ENCODE assay signal across 8 cellular contexts in the genomic region with DNA sequence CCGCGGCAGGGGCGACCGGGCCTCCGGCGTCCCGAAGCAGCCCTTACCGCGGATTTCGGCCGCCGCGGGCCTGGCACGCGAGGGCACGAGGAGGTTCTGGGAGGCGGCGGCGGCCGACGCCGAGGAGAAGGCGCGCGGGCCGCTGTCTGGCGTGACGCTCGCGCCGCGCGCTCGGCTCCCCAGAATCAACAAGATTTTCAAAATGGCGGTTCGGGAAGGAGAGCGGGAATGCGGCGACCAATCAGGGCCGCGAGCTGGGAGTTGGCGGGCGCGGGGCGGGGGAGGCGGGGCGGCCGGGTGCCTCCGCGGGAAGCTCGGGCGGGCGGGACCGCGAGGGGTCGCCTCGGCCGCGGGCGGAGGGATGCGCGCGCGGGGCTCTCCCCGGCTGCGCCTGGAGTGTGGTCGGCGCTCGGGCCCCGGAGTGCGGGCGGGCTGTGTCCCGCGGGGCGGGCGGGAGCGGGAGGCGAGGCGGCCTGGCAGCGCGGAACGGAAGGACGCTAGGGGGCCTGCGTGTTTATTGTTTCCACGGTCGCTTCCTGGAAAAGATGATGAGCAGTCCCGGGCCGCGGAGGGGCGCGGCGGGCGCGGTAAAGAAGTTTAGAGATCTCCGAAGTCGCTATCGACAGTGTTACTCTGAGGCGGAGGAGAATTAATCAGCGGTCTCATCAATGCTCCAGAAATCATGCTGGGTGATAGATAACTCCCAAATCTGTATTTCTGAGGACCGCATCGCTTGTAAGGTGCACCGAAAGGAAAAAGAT. TPM values are rescaled to one million over a fixed set of nuclear protein-coding genes. Genes with fewer than 3 reads are reported as not detected.
DNase-seq lines count a peak whose midpoint lies in the region; ATAC-seq and TF ChIP-seq lines count a peak whose summit lies in the region.

A gene with protein sequence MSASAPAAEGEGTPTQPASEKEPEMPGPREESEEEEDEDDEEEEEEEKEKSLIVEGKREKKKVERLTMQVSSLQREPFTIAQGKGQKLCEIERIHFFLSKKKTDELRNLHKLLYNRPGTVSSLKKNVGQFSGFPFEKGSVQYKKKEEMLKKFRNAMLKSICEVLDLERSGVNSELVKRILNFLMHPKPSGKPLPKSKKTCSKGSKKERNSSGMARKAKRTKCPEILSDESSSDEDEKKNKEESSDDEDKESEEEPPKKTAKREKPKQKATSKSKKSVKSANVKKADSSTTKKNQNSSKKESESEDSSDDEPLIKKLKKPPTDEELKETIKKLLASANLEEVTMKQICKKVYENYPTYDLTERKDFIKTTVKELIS (minus strand): TSS at position 193 of the 761 bp plus-strand sequence. CDS start 543 bp downstream, outside the sequence.

- H3K4me1 ChIP-seq in esophagus muscularis mucosa (peaks cover 33 to 42% (median 38%) of the 10 kb centered on the region in 4 donors), muscle layer of duodenum (ENCODE audit: control insufficient read depth in 1 of 2, insufficient read depth in 2 of 2, low read length in 2 of 2) (peaks cover 0 to 32% of the 10 kb centered on the region in 2 donors)

- H3K4me3 Mint-ChIP-seq in activated T-cell treated with anti-CD3 and anti-CD28 coated beads, Interleukin-2, amount 50 U/mL, for 4 hours = peak within 1 kb of the TSS; percentile 98

- H3K9me3 Mint-ChIP-seq in activated T-cell treated with anti-CD3 and anti-CD28 coated beads, Interleukin-2, amount 50 U/mL, for 4 hours = no peaks in the 10 kb centered on the region

- peak within 1 kb of the TSS; percentile 96 to 99 (median 98) for H3K27ac ChIP-seq in esophagus muscularis mucosa (replicated peaks in 1 of 4)
- H3K27ac ChIP-seq in muscle layer of duodenum (ENCODE audit: low read length) = peak within 1 kb of the TSS; percentile 93

- no peaks in the 10 kb centered on the region for H3K9me3 ChIP-seq in esophagus muscularis mucosa
- no peaks in the 10 kb centered on the region for H3K9me3 ChIP-seq in muscle layer of duodenum (ENCODE audit: control insufficient read depth in 1 of 2, low read length in 2 of 2)

- intact Hi-C loops in esophagus muscularis mucosa (cut with DNase I) = loop anchor here (5.0 kb wide), 2 partner anchors 107 to 123 kb away; a partner anchor contains a TSS

- DNase-seq in DMS153 treated with DMSO at 0.1 percent for 48 hours (lab: John Stamatoyannopoulos, UW; ENCODE audit: unreplicated experiment) (peak; percentile 72), KG1 (lab: John Stamatoyannopoulos, UW) (peak; percentile 89), esophagus muscularis mucosa (ENCODE audit: extremely low spot score) (peak; percentile 96)
- DNase-seq in activated T-cell treated with anti-CD3 and anti-CD28 coated beads, Interleukin-2, amount 50 U/mL, for 4 hours = peak; percentile 85
- peak; percentile 64 for DNase-seq in stimulated activated CD8-positive, alpha-beta memory T cell treated with anti-CD3 and anti-CD28 coated beads, Interleukin-7, amount 100 ng/mL, for 24 hours (ENCODE audit: low read depth)

- H3K4me3 ChIP-seq in esophagus muscularis mucosa (peak within 1 kb of the TSS; percentile 82 to 98 (median 94)), muscle layer of duodenum (ENCODE audit: low read depth in 1 of 2, low read length in 2 of 2) (peak within 1 kb of the TSS; percentile 91 to 95)

- H3K36me3 Mint-ChIP-seq in activated T-cell treated with anti-CD3 and anti-CD28 coated beads, Interleukin-2, amount 50 U/mL, for 4 hours (ENCODE audit: insufficient read depth) = peaks cover 23% of the 10 kb centered on the region

- ATAC-seq in GM21619 (IDR thresholded peaks at IDR 0.05; ENCODE audit: unreplicated experiment) = peak; percentile 32
- ATAC-seq in activated T-cell treated with anti-CD3 and anti-CD28 coated beads, Interleukin-2, amount 50 U/mL, for 4 hours = peak; percentile 65 to 71

- TF ChIP-seq POLR2A in esophagus muscularis mucosa (IDR thresholded peaks at IDR 0.05; ENCODE audit: low read depth) = peak; percentile 14

- TF ChIP-seq EP300 in esophagus muscularis mucosa (IDR thresholded peaks at IDR 0.05) = no peak

- under 1% methylated on average over 25 of the region's 102 CpGs for WGBS in esophagus muscularis mucosa

- peaks cover 54% of the 10 kb centered on the region for H3K4me1 Mint-ChIP-seq in activated T-cell treated with anti-CD3 and anti-CD28 coated beads, Interleukin-2, amount 50 U/mL, for 4 hours (ENCODE audit: low read depth)

- H3K27me3 ChIP-seq in esophagus muscularis mucosa (no peaks in the 10 kb centered on the region), muscle layer of duodenum (ENCODE audit: low read depth, low read length) (no peaks in the 10 kb centered on the region)

- peak; percentile 44 to 76 (median 47) for TF ChIP-seq CTCF in esophagus muscularis mucosa (IDR thresholded peaks at IDR 0.05)

- H3K36me3 ChIP-seq in esophagus muscularis mucosa = peaks cover 0 to 5% (median 0%) of the 10 kb centered on the region in 4 donors
- H3K36me3 ChIP-seq in muscle layer of duodenum (ENCODE audit: control insufficient read depth in 1 of 2, insufficient read depth in 2 of 2, low read length in 2 of 2) = peaks cover 0 to 5% of the 10 kb centered on the region in 2 donors

- H3K27me3 Mint-ChIP-seq in activated T-cell treated with anti-CD3 and anti-CD28 coated beads, Interleukin-2, amount 50 U/mL, for 4 hours (ENCODE audit: low read depth) = no peaks in the 10 kb centered on the region

TF ChIP-seq in PFSK-1, 5 proteins besides CTCF, POLR2A, EP300 and RAD21:
- peak; percentile 49; the same call in 1 of the 2 replicates for TF ChIP-seq SIN3A (IDR thresholded peaks at IDR 0.05; ENCODE audit: borderline replicate concordance, insufficient read depth, low read length)
- TF ChIP-seq POLR2AphosphoS5 (IDR thresholded peaks at IDR 0.05; ENCODE audit: low read depth, low read length) = peak; percentile 60
- TF ChIP-seq, protein P1, sequence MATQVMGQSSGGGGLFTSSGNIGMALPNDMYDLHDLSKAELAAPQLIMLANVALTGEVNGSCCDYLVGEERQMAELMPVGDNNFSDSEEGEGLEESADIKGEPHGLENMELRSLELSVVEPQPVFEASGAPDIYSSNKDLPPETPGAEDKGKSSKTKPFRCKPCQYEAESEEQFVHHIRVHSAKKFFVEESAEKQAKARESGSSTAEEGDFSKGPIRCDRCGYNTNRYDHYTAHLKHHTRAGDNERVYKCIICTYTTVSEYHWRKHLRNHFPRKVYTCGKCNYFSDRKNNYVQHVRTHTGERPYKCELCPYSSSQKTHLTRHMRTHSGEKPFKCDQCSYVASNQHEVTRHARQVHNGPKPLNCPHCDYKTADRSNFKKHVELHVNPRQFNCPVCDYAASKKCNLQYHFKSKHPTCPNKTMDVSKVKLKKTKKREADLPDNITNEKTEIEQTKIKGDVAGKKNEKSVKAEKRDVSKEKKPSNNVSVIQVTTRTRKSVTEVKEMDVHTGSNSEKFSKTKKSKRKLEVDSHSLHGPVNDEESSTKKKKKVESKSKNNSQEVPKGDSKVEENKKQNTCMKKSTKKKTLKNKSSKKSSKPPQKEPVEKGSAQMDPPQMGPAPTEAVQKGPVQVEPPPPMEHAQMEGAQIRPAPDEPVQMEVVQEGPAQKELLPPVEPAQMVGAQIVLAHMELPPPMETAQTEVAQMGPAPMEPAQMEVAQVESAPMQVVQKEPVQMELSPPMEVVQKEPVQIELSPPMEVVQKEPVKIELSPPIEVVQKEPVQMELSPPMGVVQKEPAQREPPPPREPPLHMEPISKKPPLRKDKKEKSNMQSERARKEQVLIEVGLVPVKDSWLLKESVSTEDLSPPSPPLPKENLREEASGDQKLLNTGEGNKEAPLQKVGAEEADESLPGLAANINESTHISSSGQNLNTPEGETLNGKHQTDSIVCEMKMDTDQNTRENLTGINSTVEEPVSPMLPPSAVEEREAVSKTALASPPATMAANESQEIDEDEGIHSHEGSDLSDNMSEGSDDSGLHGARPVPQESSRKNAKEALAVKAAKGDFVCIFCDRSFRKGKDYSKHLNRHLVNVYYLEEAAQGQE (IDR thresholded peaks at IDR 0.05; ENCODE audit: insufficient read depth in 1 of 2, low read depth in 2 of 2, low read length in 2 of 2) = no peak
- TF ChIP-seq FOXP2 (optimal IDR thresholded peaks at IDR 0.05; ENCODE audit: borderline replicate concordance, extremely low read depth, extremely low read length, insufficient read depth) = peak; percentile 81
TF ChIP-seq in PFSK-1: peak in this region for 3.

RNA-seq across cellular contexts. Expression of the gene that starts here (rescaled TPM):
- polyA plus RNA-seq in PFSK-1 (2012; ENCODE audit: insufficient read length, low read depth) = 72.0 TPM
- 100 to 1,000 TPM; 124 to 154 (median 130) TPM for total RNA-seq in activated T-cell treated with anti-CD3 and anti-CD28 coated beads, Interleukin-2, amount 50 U/mL, for 4 hours
- 100 to 1,000 TPM; 134 to 189 (median 142) TPM for total RNA-seq in esophagus muscularis mucosa

Comparison
In these comparisons a context has a peak if more than half of its experiments do, and no peak if none do; other contexts are left out.
1. Peak in every context shown above with its lines: DNase-seq, ATAC-seq, H3K4me3 ChIP-seq and H3K27ac ChIP-seq.